Comparison of ENCODE assay signal across 1 cellular context in genomic region chr9:133347985-133348762, GRCh38.
TF ChIP-seq lines count a peak whose summit lies in the region.

Gene MED22, minus strand, starts transcription at chr9:133348131. Its CDS starts 1,469 bp downstream, at chr9:133346662.
Gene RPL7A, plus strand, starts transcription at chr9:133348218. Its CDS starts 26 bp downstream, at chr9:133348244.

TF ChIP-seq in HepG2, 621 proteins besides CTCF, POLR2A, EP300 and RAD21 (continued from another document and continues in another):
- TF ChIP-seq ZNF264 (CRISPR knock-in tag; IDR thresholded peaks at IDR 0.05) (no peak), HMGA1 (CRISPR knock-in tag; conservative IDR thresholded peaks at IDR 0.05) (no peak), ISL2 (CRISPR knock-in tag; IDR thresholded peaks at IDR 0.05) (peak; percentile 61; the same call in 1 of the 2 replicates), ATF7 (IDR thresholded peaks at IDR 0.05) (no peak), ATF7 (CRISPR knock-in tag; IDR thresholded peaks at IDR 0.05) (no peak), NFYC (CRISPR knock-in tag; IDR thresholded peaks at IDR 0.05) (no peak; the same call in 1 of the 2 replicates), MLXIP (CRISPR knock-in tag; IDR thresholded peaks at IDR 0.05; ENCODE audit: borderline replicate concordance) (no peak; the same call in 1 of the 2 replicates), SOX13 (IDR thresholded peaks at IDR 0.05) (peak; percentile 26; the same call in 1 of the 2 replicates), SOX13 (CRISPR knock-in tag; conservative IDR thresholded peaks at IDR 0.05 in 1 of 2, IDR thresholded peaks at IDR 0.05 in 1 of 2) (0 out of 4 replicates have a peak, but pooled peaks of 1 of the 2 experiments have one; percentile 93), PRDM10 (CRISPR knock-in tag; IDR thresholded peaks at IDR 0.05; ENCODE audit: low read depth) (0 out of 2 replicates have a peak, but pooled peaks have one; percentile 48), PAF1 (CRISPR knock-in tag; IDR thresholded peaks at IDR 0.05) (no peak), ZNF160 (CRISPR knock-in tag; IDR thresholded peaks at IDR 0.05) (peak; percentile 83; the same call in 1 of the 2 replicates), GZF1 (CRISPR knock-in tag; IDR thresholded peaks at IDR 0.05) (peak; percentile 75; the same call in 1 of the 2 replicates), LRRFIP1 (CRISPR knock-in tag; conservative IDR thresholded peaks at IDR 0.05) (no peak), ZNF33B (CRISPR knock-in tag; IDR thresholded peaks at IDR 0.05) (no peak), DNMT1 (CRISPR knock-in tag; IDR thresholded peaks at IDR 0.05) (peak; percentile 88; the same call in 1 of the 2 replicates), FOXA3 (CRISPR knock-in tag; IDR thresholded peaks at IDR 0.05) (no peak), HNRNPH1 (optimal IDR thresholded peaks at IDR 0.05; ENCODE audit: low read depth, low read length) (no peak), THAP11 (CRISPR knock-in tag; IDR thresholded peaks at IDR 0.05) (peak; percentile 87), ZNF326 (CRISPR knock-in tag; IDR thresholded peaks at IDR 0.05; ENCODE audit: borderline replicate concordance) (no peak), ZNF570 (CRISPR knock-in tag; IDR thresholded peaks at IDR 0.05; ENCODE audit: borderline replicate concordance) (no peak), ZNF414 (CRISPR knock-in tag; IDR thresholded peaks at IDR 0.05) (no peak), SSRP1 (CRISPR knock-in tag; IDR thresholded peaks at IDR 0.05) (no peak), ZNF720 (CRISPR knock-in tag; IDR thresholded peaks at IDR 0.05) (no peak), CBX5 (CRISPR knock-in tag; IDR thresholded peaks at IDR 0.05; ENCODE audit: borderline replicate concordance) (peak; percentile 76; the same call in 1 of the 2 replicates), ELF1 (CRISPR knock-in tag; IDR thresholded peaks at IDR 0.05) (peak; percentile 59), ZNF772 (CRISPR knock-in tag; IDR thresholded peaks at IDR 0.05) (peak; percentile 80), ZNF432 (CRISPR knock-in tag; IDR thresholded peaks at IDR 0.05; ENCODE audit: borderline replicate concordance) (no peak), ZNF878 (CRISPR knock-in tag; IDR thresholded peaks at IDR 0.05) (no peak), ZSCAN29 (CRISPR knock-in tag; conservative IDR thresholded peaks at IDR 0.05) (no peak)
- TF ChIP-seq, protein P1, sequence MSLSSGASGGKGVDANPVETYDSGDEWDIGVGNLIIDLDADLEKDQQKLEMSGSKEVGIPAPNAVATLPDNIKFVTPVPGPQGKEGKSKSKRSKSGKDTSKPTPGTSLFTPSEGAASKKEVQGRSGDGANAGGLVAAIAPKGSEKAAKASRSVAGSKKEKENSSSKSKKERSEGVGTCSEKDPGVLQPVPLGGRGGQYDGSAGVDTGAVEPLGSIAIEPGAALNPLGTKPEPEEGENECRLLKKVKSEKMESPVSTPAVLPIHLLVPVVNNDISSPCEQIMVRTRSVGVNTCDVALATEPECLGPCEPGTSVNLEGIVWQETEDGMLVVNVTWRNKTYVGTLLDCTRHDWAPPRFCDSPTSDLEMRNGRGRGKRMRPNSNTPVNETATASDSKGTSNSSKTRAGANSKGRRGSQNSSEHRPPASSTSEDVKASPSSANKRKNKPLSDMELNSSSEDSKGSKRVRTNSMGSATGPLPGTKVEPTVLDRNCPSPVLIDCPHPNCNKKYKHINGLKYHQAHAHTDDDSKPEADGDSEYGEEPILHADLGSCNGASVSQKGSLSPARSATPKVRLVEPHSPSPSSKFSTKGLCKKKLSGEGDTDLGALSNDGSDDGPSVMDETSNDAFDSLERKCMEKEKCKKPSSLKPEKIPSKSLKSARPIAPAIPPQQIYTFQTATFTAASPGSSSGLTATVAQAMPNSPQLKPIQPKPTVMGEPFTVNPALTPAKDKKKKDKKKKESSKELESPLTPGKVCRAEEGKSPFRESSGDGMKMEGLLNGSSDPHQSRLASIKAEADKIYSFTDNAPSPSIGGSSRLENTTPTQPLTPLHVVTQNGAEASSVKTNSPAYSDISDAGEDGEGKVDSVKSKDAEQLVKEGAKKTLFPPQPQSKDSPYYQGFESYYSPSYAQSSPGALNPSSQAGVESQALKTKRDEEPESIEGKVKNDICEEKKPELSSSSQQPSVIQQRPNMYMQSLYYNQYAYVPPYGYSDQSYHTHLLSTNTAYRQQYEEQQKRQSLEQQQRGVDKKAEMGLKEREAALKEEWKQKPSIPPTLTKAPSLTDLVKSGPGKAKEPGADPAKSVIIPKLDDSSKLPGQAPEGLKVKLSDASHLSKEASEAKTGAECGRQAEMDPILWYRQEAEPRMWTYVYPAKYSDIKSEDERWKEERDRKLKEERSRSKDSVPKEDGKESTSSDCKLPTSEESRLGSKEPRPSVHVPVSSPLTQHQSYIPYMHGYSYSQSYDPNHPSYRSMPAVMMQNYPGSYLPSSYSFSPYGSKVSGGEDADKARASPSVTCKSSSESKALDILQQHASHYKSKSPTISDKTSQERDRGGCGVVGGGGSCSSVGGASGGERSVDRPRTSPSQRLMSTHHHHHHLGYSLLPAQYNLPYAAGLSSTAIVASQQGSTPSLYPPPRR (CRISPR knock-in tag; IDR thresholded peaks at IDR 0.05; ENCODE audit: borderline replicate concordance), result no peak; the same call in 1 of the 2 replicates
- TF ChIP-seq, protein P2, sequence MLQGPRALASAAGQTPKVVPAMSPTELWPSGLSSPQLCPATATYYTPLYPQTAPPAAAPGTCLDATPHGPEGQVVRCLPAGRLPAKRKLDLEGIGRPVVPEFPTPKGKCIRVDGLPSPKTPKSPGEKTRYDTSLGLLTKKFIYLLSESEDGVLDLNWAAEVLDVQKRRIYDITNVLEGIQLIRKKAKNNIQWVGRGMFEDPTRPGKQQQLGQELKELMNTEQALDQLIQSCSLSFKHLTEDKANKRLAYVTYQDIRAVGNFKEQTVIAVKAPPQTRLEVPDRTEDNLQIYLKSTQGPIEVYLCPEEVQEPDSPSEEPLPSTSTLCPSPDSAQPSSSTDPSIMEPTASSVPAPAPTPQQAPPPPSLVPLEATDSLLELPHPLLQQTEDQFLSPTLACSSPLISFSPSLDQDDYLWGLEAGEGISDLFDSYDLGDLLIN (CRISPR knock-in tag; IDR thresholded peaks at IDR 0.05; ENCODE audit: borderline replicate concordance), result no peak
- TF ChIP-seq, protein P3, sequence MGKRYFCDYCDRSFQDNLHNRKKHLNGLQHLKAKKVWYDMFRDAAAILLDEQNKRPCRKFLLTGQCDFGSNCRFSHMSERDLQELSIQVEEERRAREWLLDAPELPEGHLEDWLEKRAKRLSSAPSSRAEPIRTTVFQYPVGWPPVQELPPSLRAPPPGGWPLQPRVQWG (CRISPR knock-in tag; IDR thresholded peaks at IDR 0.05; ENCODE audit: borderline replicate concordance, low read depth), result no peak
- TF ChIP-seq, protein P4, sequence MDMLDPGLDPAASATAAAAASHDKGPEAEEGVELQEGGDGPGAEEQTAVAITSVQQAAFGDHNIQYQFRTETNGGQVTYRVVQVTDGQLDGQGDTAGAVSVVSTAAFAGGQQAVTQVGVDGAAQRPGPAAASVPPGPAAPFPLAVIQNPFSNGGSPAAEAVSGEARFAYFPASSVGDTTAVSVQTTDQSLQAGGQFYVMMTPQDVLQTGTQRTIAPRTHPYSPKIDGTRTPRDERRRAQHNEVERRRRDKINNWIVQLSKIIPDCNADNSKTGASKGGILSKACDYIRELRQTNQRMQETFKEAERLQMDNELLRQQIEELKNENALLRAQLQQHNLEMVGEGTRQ (IDR thresholded peaks at IDR 0.05; ENCODE audit: low read depth, low read length), result no peak
- TF ChIP-seq, protein P4 (CRISPR knock-in tag; IDR thresholded peaks at IDR 0.05; ENCODE audit: borderline replicate concordance), result no peak
- TF ChIP-seq, protein P5, sequence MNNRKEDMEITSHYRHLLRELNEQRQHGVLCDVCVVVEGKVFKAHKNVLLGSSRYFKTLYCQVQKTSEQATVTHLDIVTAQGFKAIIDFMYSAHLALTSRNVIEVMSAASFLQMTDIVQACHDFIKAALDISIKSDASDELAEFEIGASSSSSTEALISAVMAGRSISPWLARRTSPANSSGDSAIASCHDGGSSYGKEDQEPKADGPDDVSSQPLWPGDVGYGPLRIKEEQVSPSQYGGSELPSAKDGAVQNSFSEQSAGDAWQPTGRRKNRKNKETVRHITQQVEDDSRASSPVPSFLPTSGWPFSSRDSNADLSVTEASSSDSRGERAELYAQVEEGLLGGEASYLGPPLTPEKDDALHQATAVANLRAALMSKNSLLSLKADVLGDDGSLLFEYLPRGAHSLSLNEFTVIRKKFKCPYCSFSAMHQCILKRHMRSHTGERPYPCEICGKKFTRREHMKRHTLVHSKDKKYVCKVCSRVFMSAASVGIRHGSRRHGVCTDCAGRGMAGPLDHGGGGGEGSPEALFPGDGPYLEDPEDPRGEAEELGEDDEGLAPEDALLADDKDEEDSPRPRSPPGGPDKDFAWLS (CRISPR knock-in tag; IDR thresholded peaks at IDR 0.05; ENCODE audit: borderline replicate concordance), result no peak
